In genomic region chr5:160011471-160011870, GRCh38 we compare ENCODE assay signal across 17 cellular contexts. TPM values are rescaled to one million over a fixed set of nuclear protein-coding genes. Genes with fewer than 3 reads are reported as not detected.
DNase-seq lines count a peak whose midpoint lies in the region; ATAC-seq and TF ChIP-seq lines count a peak whose summit lies in the region.
"Had no signal": no experiment of that assay in that cellular context is flagged by ENCODE, and none has a peak within 500 bp of the region (broad histone marks: within the 10 kb centered on the region; RNA-seq: fewer than 3 reads in every experiment).

No MANE protein-coding gene starts in this region.

- in situ Hi-C loops in mammary epithelial cell (cut with MboI; ENCODE audit: low sequenced_read_pairs in 2 of 2) = loop anchor here in 1 of 2 donors (25.0 kb wide), 1 partner anchor 326 kb away; no protein-coding TSS in a partner anchor

- H3K27ac Mint-ChIP-seq in MCF 10A (ENCODE audit: low read depth, unreplicated experiment) (peak overlapping the region; percentile 98), immature natural killer cell (peak overlapping the region in 5 of 6 donors; percentile 17 to 64 (median 49))

- H3K9me3 ChIP-seq in mammary epithelial cell (replicated peaks; ENCODE audit: insufficient read depth, low read length) (no peaks in the 10 kb centered on the region), SK-N-MC (ENCODE audit: low read depth, low read length) (no peaks in the 10 kb centered on the region), testis (no peaks in the 10 kb centered on the region), suprapubic skin (no peaks in the 10 kb centered on the region)

- peaks cover 19% of the 10 kb centered on the region for H3K4me1 Mint-ChIP-seq in MCF 10A (ENCODE audit: insufficient read depth, unreplicated experiment)
- peaks cover 29 to 36% of the 10 kb centered on the region in 2 donors for H3K4me1 Mint-ChIP-seq in immature natural killer cell

- TF ChIP-seq CTCF in MCF 10A (IDR thresholded peaks at IDR 0.05; ENCODE audit: unreplicated experiment) (no peak), mammary epithelial cell (conservative IDR thresholded peaks at IDR 0.05 in 1 of 2, IDR thresholded peaks at IDR 0.05 in 1 of 2; ENCODE audit: extremely low read depth in 1 of 2, insufficient read depth in 1 of 2, low read depth in 1 of 2, low read length in 2 of 2) (no peak), testis (IDR thresholded peaks at IDR 0.05) (no peak), suprapubic skin (IDR thresholded peaks at IDR 0.05) (no peak)

- intact Hi-C loops in MCF 10A (cut with micrococcal nuclease) (no loop called here), mammary epithelial cell (cut with micrococcal nuclease) (no loop called here), testis (cut with DNase I; ENCODE audit: low total_unique reads) (no loop called here)

- peak; percentile 35 for DNase-seq in MCF 10A (ENCODE audit: unreplicated experiment)
- no peak for DNase-seq in mammary epithelial cell
- no peak for DNase-seq in SK-N-MC (ENCODE audit: low read depth, low spot score)
- no peak for DNase-seq in immature natural killer cell
- no peak for DNase-seq in testis
- DNase-seq in suprapubic skin (ENCODE audit: low spot score in 2 of 2) = no peak
- DNase-seq in DMS 273 (lab: John Stamatoyannopoulos, UW; ENCODE audit: unreplicated experiment) = no peak
- DNase-seq: activated CD8-positive, alpha-beta memory T cell treated with anti-CD3 and anti-CD28 coated beads, Interleukin-2, amount 50 U/mL, for 4 hours; effector CD8-positive, alpha-beta T cell; hippocampal formation; KG1; NCI-H1436 treated with DMSO at 0.1 percent for 48 hours; WERI-Rb-1 had no signal

- dilution Hi-C loops in mammary epithelial cell (cut with HindIII; ENCODE audit: low sequenced_read_pairs) = no loop called here

- H3K36me3 ChIP-seq in mammary epithelial cell (ENCODE audit: insufficient read depth, low read length) (peaks cover 13% of the 10 kb centered on the region), SK-N-MC (ENCODE audit: insufficient read depth, low read length) (peaks cover 46% of the 10 kb centered on the region), testis (ENCODE audit: low read depth, missing control alignments) (no peaks in the 10 kb centered on the region), suprapubic skin (peaks cover 39% of the 10 kb centered on the region)

- CTCF ChIA-PET in MCF 10A (lab: Yijun Ruan, JAX) (interaction anchor here (0.5 to 3.9 kb wide), 6 partner anchors 10 to 496 kb away, joined by 3 to 41 read pairs (median 3); no protein-coding TSS in a partner anchor), mammary epithelial cell (lab: Charles Lee; ENCODE audit: low non-redundant PET) (no interaction called here)

- H2AFZ ChIP-seq in mammary epithelial cell (ENCODE audit: low read depth, low read length) = no peak overlapping the region

- H3K4me2 ChIP-seq in mammary epithelial cell (ENCODE audit: insufficient read depth, low read depth, low read length) = no peak overlapping the region

- H3K27ac ChIP-seq in mammary epithelial cell (ENCODE audit: insufficient read depth, low read depth, low read length) = no peak overlapping the region
- H3K27ac ChIP-seq in SK-N-MC = no peak overlapping the region
- no peak overlapping the region for H3K27ac ChIP-seq in testis
- H3K27ac ChIP-seq in suprapubic skin = no peak overlapping the region
- H3K27ac ChIP-seq: cardiac muscle cell, HL-60, WERI-Rb-1 had no signal

- peaks cover 56% of the 10 kb centered on the region for H3K79me2 ChIP-seq in mammary epithelial cell (ENCODE audit: insufficient read depth, low read length)

- ATAC-seq in HG02623 (IDR thresholded peaks at IDR 0.05; ENCODE audit: unreplicated experiment) = no peak
- ATAC-seq: Panc1 had no signal

- no peak for TF ChIP-seq POLR2A in testis (IDR thresholded peaks at IDR 0.05)
- TF ChIP-seq POLR2A in suprapubic skin (IDR thresholded peaks at IDR 0.05) = no peak

- H3K9me3 Mint-ChIP-seq in MCF 10A (ENCODE audit: unreplicated experiment) = no peaks in the 10 kb centered on the region
- no peaks in the 10 kb centered on the region for H3K9me3 Mint-ChIP-seq in immature natural killer cell

- H3K9ac ChIP-seq in mammary epithelial cell (ENCODE audit: insufficient read depth, low read length) (no peak overlapping the region), SK-N-MC (ENCODE audit: insufficient read length) (peak overlapping the region; percentile 95)

- TF ChIP-seq EP300 in suprapubic skin (IDR thresholded peaks at IDR 0.05) = no peak

- H3K27me3 Mint-ChIP-seq in MCF 10A (ENCODE audit: insufficient read depth, unreplicated experiment) (no peaks in the 10 kb centered on the region), immature natural killer cell (ENCODE audit: low read depth in 3 of 3) (peaks cover 0 to 5% (median 0%) of the 10 kb centered on the region in 3 donors)

- no peak overlapping the region for H3K4me3 ChIP-seq in mammary epithelial cell (replicated peaks in 1 of 3; ENCODE audit: insufficient read depth in 1 of 3, low read depth in 2 of 3, low read length in 3 of 3)
- H3K4me3 ChIP-seq in SK-N-MC = no peak overlapping the region; the same call in 1 of the 2 replicates
- no peak overlapping the region for H3K4me3 ChIP-seq in testis
- no peak overlapping the region for H3K4me3 ChIP-seq in suprapubic skin
- H3K4me3 ChIP-seq: cardiac muscle cell had no signal

- peak overlapping the region; percentile 92 for H3K4me3 Mint-ChIP-seq in MCF 10A (ENCODE audit: unreplicated experiment)
- H3K4me3 Mint-ChIP-seq in immature natural killer cell = peak overlapping the region in 1 of 5 donors; percentile 99

- H4K20me1 ChIP-seq in mammary epithelial cell (ENCODE audit: insufficient read depth, low read length) = no peaks in the 10 kb centered on the region

- H3K4me1 ChIP-seq in mammary epithelial cell (ENCODE audit: insufficient read depth, low read length) = peaks cover 18% of the 10 kb centered on the region
- peaks cover 16% of the 10 kb centered on the region for H3K4me1 ChIP-seq in testis
- H3K4me1 ChIP-seq in suprapubic skin = peaks cover 23% of the 10 kb centered on the region

- BruUV-seq in MCF 10A (replicated peaks; lab: Mats Ljungman, UMichigan) (no TSS peak), mammary epithelial cell (replicated peaks; lab: Mats Ljungman, UMichigan) (no TSS peak)

- H3K27me3 ChIP-seq in mammary epithelial cell (ENCODE audit: insufficient read depth, low read length) (no peaks in the 10 kb centered on the region), testis (no peaks in the 10 kb centered on the region), suprapubic skin (no peaks in the 10 kb centered on the region)
- H3K27me3 ChIP-seq: cardiac muscle cell had no signal

- peaks cover 36% of the 10 kb centered on the region for H3K36me3 Mint-ChIP-seq in MCF 10A (ENCODE audit: insufficient read depth, unreplicated experiment)
- H3K36me3 Mint-ChIP-seq in immature natural killer cell = peaks cover 0 to 15% (median 0%) of the 10 kb centered on the region in 3 donors

- POLR2A ChIA-PET in MCF 10A (lab: Yijun Ruan, JAX) = interaction anchor here (1.6 kb wide), 1 partner anchor 10 kb away, joined by 13 read pairs; no protein-coding TSS in a partner anchor

RNA-seq across cellular contexts. Expression of gene TTC1, which starts 2.5 kb away (rescaled TPM):
- total RNA-seq in MCF 10A (2022) = 84.6 and 100 TPM in 2 replicates
- total RNA-seq in mammary epithelial cell = 10 to 100 TPM; 41.8 to 46.8 TPM
- 33.0 TPM for polyA plus RNA-seq in mammary epithelial cell
- 18.9 TPM for polyA minus RNA-seq in mammary epithelial cell
- 100 to 1,000 TPM in 2 of 3 donors, 10 to 100 TPM in 1; 90.2 to 129 (median 104) TPM for polyA plus RNA-seq in immature natural killer cell
- 10 to 100 TPM; 38.2 to 50.2 TPM for total RNA-seq in testis
- polyA plus RNA-seq in testis (ENCODE audit: insufficient read depth, low read depth, low replicate concordance) = 50.3 TPM
- total RNA-seq in suprapubic skin = 10 to 100 TPM; 26.1 to 39.1 (median 30.5) TPM
